1 cellular context compared by ENCODE assay signal in genomic region chr5:83543898-83544297, GRCh38.
TF ChIP-seq lines count a peak whose summit lies in the region.

No MANE protein-coding gene starts in this region.

TF ChIP-seq in IMR-90, 13 proteins besides CTCF, POLR2A, EP300 and RAD21:
- no peak for TF ChIP-seq SMC3 (IDR thresholded peaks at IDR 0.05; ENCODE audit: low read depth, low read length)
- no peak for TF ChIP-seq CEBPB (IDR thresholded peaks at IDR 0.05; ENCODE audit: low read depth, low read length)
- no peak for TF ChIP-seq NFE2L2 (IDR thresholded peaks at IDR 0.05; ENCODE audit: low read depth, low read length)
- no peak for TF ChIP-seq ELK1 (IDR thresholded peaks at IDR 0.05; ENCODE audit: borderline replicate concordance, low read depth, low read length)
- TF ChIP-seq MAFK (IDR thresholded peaks at IDR 0.05; ENCODE audit: low read depth, low read length) = no peak
- TF ChIP-seq RCOR1 (IDR thresholded peaks at IDR 0.05; ENCODE audit: insufficient replicate concordance, low read length) = no peak
TF ChIP-seq in IMR-90: peak in this region for 0.
